In genomic region chr6:112008482-112008881, GRCh38 we compare ENCODE assay signal across 1 cellular context.
TF ChIP-seq lines count a peak whose summit lies in the region.

No MANE protein-coding gene starts in this region.

TF ChIP-seq in HepG2, 621 proteins besides CTCF, POLR2A, EP300 and RAD21:
- TF ChIP-seq GZF1 (CRISPR knock-in tag; IDR thresholded peaks at IDR 0.05) (peak; percentile 86), STAT5B (CRISPR knock-in tag; IDR thresholded peaks at IDR 0.05) (no peak), THAP9 (CRISPR knock-in tag; IDR thresholded peaks at IDR 0.05; ENCODE audit: borderline replicate concordance) (no peak), TAF1 (CRISPR knock-in tag; IDR thresholded peaks at IDR 0.05) (no peak), TEAD2 (CRISPR knock-in tag; IDR thresholded peaks at IDR 0.05) (no peak)
